ENCODE assay signal across 8 cellular contexts in genomic region chr2:126657146-126657635, GRCh38. TPM values are rescaled to one million over a fixed set of nuclear protein-coding genes. Genes with fewer than 3 reads are reported as not detected.
DNase-seq lines count a peak whose midpoint lies in the region; ATAC-seq and TF ChIP-seq lines count a peak whose summit lies in the region.

No MANE protein-coding gene starts in this region.

- H3F3A ChIP-seq in GM23248 (ENCODE audit: insufficient read depth): peaks cover 27% of the 10 kb centered on the region

- no peaks in the 10 kb centered on the region for H3K9me3 ChIP-seq in DND-41 (ENCODE audit: insufficient read depth, low read length, severe bottlenecking)
- H3K9me3 ChIP-seq in GM23248 (ENCODE audit: low read depth): no peaks in the 10 kb centered on the region

- H3K79me2 ChIP-seq in DND-41 (ENCODE audit: insufficient read depth, low read length) (no peaks in the 10 kb centered on the region), GM23248 (ENCODE audit: insufficient read depth) (peaks cover 12% of the 10 kb centered on the region; the same call in 1 of the 2 replicates)

- H3K27ac ChIP-seq in DND-41 (ENCODE audit: low read length): peak overlapping the region; percentile 58
- peak overlapping the region; percentile 99 for H3K27ac ChIP-seq in GM23248

- ATAC-seq in DND-41 (ENCODE audit: insufficient read depth, low read depth): peak; percentile 62

- H2AFZ ChIP-seq in DND-41 (ENCODE audit: low read depth, low read length) (peak overlapping the region; percentile 69), GM23248 (peak overlapping the region; percentile 84)

- H3K4me2 ChIP-seq in DND-41 (ENCODE audit: insufficient read depth, low read length): peak overlapping the region; percentile 64
- peak overlapping the region; percentile 97 for H3K4me2 ChIP-seq in GM23248 (ENCODE audit: unreplicated experiment)

- no peaks in the 10 kb centered on the region for H3K9me2 ChIP-seq in GM23248 (ENCODE audit: insufficient read depth)

- H3K27me3 ChIP-seq in DND-41 (ENCODE audit: insufficient read depth, low read length, poor library complexity) (peaks cover 19% of the 10 kb centered on the region), GM23248 (replicated peaks; ENCODE audit: insufficient read depth) (no peaks in the 10 kb centered on the region)

- H3K4me1 Mint-ChIP-seq in progenitor cell of endocrine pancreas (ENCODE audit: low read depth): peaks cover 34% of the 10 kb centered on the region

- peaks cover 10% of the 10 kb centered on the region for H3K27me3 Mint-ChIP-seq in progenitor cell of endocrine pancreas

- H3K4me3 Mint-ChIP-seq in progenitor cell of endocrine pancreas (ENCODE audit: low read depth): peak overlapping the region; percentile 83

- H3K27ac Mint-ChIP-seq in progenitor cell of endocrine pancreas: peak overlapping the region; percentile 93

- peak; percentile 58 for DNase-seq in DND-41
- DNase-seq in GM23248: peak; percentile 97
- peak; percentile 90 for DNase-seq in NB4 (ENCODE audit: low read depth)
- peak; percentile 48 for DNase-seq in activated naive CD4-positive, alpha-beta T cell treated with Interleukin-2 at 50 U/mL for 16 hours
- peak; percentile 67 for DNase-seq in glomerular visceral epithelial cell (ENCODE audit: extremely low spot score)
- no peak for DNase-seq in progenitor cell of endocrine pancreas (ENCODE audit: low spot score, unreplicated experiment)
- no peak for DNase-seq in NCI-H1105 (lab: John Stamatoyannopoulos, UW)
- DNase-seq in NCI-H128 (lab: John Stamatoyannopoulos, UW; ENCODE audit: unreplicated experiment): no peak

- H3K36me3 ChIP-seq in DND-41 (ENCODE audit: insufficient read depth, low read length): no peaks in the 10 kb centered on the region
- no peaks in the 10 kb centered on the region for H3K36me3 ChIP-seq in GM23248 (ENCODE audit: low read depth)

- 1 to 2% methylated on average over 16 of the region's 16 CpGs for WGBS in GM23248 (ENCODE audit: low coverage in 1 of 2, low lambda C conversion rate in 2 of 2, missing lambda C conversion rate in 2 of 2), 2 experiments

- H3K4me3 ChIP-seq in DND-41 (ENCODE audit: low read depth in 1 of 2, low read length in 2 of 2) (peak overlapping the region in 1 of 2 experiments; percentile 59; a peak in 3 of 4 replicates), GM23248 (peak overlapping the region; percentile 81), NB4 (ENCODE audit: low read depth, low read length) (peak overlapping the region; percentile 96)

- peak overlapping the region; percentile 57 for H3K9ac ChIP-seq in DND-41 (ENCODE audit: low read depth, low read length)
- peak overlapping the region; percentile 97 for H3K9ac ChIP-seq in GM23248

- in situ Hi-C loops in GM23248 (cut with MboI): no loop called here

- H3K9me3 Mint-ChIP-seq in progenitor cell of endocrine pancreas (ENCODE audit: low read depth): no peaks in the 10 kb centered on the region

- H4K20me1 ChIP-seq in DND-41 (ENCODE audit: insufficient read depth, low read length): no peaks in the 10 kb centered on the region
- H4K20me1 ChIP-seq in GM23248 (ENCODE audit: insufficient read depth): no peaks in the 10 kb centered on the region

- TF ChIP-seq CTCF in DND-41 (IDR thresholded peaks at IDR 0.05; ENCODE audit: borderline replicate concordance, extremely low read depth, low read length, poor library complexity, severe bottlenecking) (no peak), NB4 (IDR thresholded peaks at IDR 0.05; ENCODE audit: low read depth, low read length) (no peak), progenitor cell of endocrine pancreas (IDR thresholded peaks at IDR 0.05; ENCODE audit: unreplicated experiment) (no peak)

- peak; percentile 45 for TF ChIP-seq POLR2A in NB4 (IDR thresholded peaks at IDR 0.05; ENCODE audit: extremely low read depth, insufficient read length)

- no peaks in the 10 kb centered on the region for H3K36me3 Mint-ChIP-seq in progenitor cell of endocrine pancreas (ENCODE audit: insufficient read depth)

- peaks cover 22% of the 10 kb centered on the region for H3K4me1 ChIP-seq in DND-41 (ENCODE audit: insufficient read depth, low read length)
- H3K4me1 ChIP-seq in GM23248 (ENCODE audit: insufficient read depth): peaks cover 35% of the 10 kb centered on the region

RNA-seq across cellular contexts. Expression of gene GYPC, which starts 1.2 kb away (rescaled TPM):
- total RNA-seq in GM23248 (2014; rRNA removed; shearing (Covaris generic)): 24.0 and 42.6 TPM in 2 replicates
- polyA plus RNA-seq in GM23248 (2016; fragmentation: Nextera tagmentation; extraction: Ambion mirVana): 45.8 and 48.2 TPM in 2 replicates
- 29.5 and 34.5 TPM in 2 replicates for total RNA-seq in progenitor cell of endocrine pancreas

Comparison
In these comparisons a context has a peak if more than half of its experiments do, and no peak if none do; other contexts are left out.
1. DNase-seq: peak in DND-41 (single experiment), GM23248 (single experiment), NB4 (single experiment), activated naive CD4-positive, alpha-beta T cell treated with Interleukin-2 at 50 U/mL for 16 hours (single experiment) and glomerular visceral epithelial cell (single experiment); none in progenitor cell of endocrine pancreas (single experiment), NCI-H1105 (single experiment) and NCI-H128 (single experiment).